24 cellular contexts compared by ENCODE assay signal in genomic region chr17:64040201-64040600, GRCh38. TPM values are rescaled to one million over a fixed set of nuclear protein-coding genes. Genes with fewer than 3 reads are reported as not detected.
"Had no signal": no experiment of that assay in that cellular context is flagged by ENCODE, and none has a peak within 500 bp of the region (broad histone marks: within the 10 kb centered on the region; RNA-seq: fewer than 3 reads in every experiment).

No MANE protein-coding gene starts in this region.

- FAIRE-seq: bronchial epithelial cell, endometrium, keratinocyte, urothelium cell line had no signal

- H3K4me3 Mint-ChIP-seq: activated naive CD8-positive, alpha-beta T cell treated with anti-CD3 and anti-CD28 coated beads, Interleukin-2, amount 10 ng/mL, durations not matched to agents 7 days and 5 days; naive thymus-derived CD8-positive, alpha-beta T cell; stimulated activated naive CD8-positive, alpha-beta T cell treated with anti-CD3 and anti-CD28 coated beads, Interleukin-15, Interleukin-2, amounts not matched to agents 100 ng/mL and 50 ng/mL, for 24 hours; T-cell; WTC11 had no signal

- H3K9me3 Mint-ChIP-seq: activated naive CD8-positive, alpha-beta T cell treated with anti-CD3 and anti-CD28 coated beads, Interleukin-2, amount 10 ng/mL, durations not matched to agents 7 days and 5 days; naive thymus-derived CD8-positive, alpha-beta T cell; stimulated activated naive CD8-positive, alpha-beta T cell treated with anti-CD3 and anti-CD28 coated beads, Interleukin-15, Interleukin-2, amounts not matched to agents 100 ng/mL and 50 ng/mL, for 24 hours; T-cell; WTC11 had no signal

- H3K4me1 ChIP-seq: heart right ventricle, lower lobe of right lung, prostate gland had no signal

- H3K27ac Mint-ChIP-seq: activated naive CD8-positive, alpha-beta T cell treated with anti-CD3 and anti-CD28 coated beads, Interleukin-2, amount 10 ng/mL, durations not matched to agents 7 days and 5 days; stimulated activated naive CD8-positive, alpha-beta T cell treated with anti-CD3 and anti-CD28 coated beads, Interleukin-15, Interleukin-2, amounts not matched to agents 100 ng/mL and 50 ng/mL, for 24 hours; WTC11 had no signal

- H3K4me1 Mint-ChIP-seq: activated naive CD8-positive, alpha-beta T cell treated with anti-CD3 and anti-CD28 coated beads, Interleukin-2, amount 10 ng/mL, durations not matched to agents 7 days and 5 days had no signal

- H3K27me3 Mint-ChIP-seq: activated naive CD8-positive, alpha-beta T cell treated with anti-CD3 and anti-CD28 coated beads, Interleukin-2, amount 10 ng/mL, durations not matched to agents 7 days and 5 days; naive thymus-derived CD8-positive, alpha-beta T cell; stimulated activated naive CD8-positive, alpha-beta T cell treated with anti-CD3 and anti-CD28 coated beads, Interleukin-15, Interleukin-2, amounts not matched to agents 100 ng/mL and 50 ng/mL, for 24 hours; T-cell had no signal

- H3K9me3 ChIP-seq: heart right ventricle, lower lobe of right lung, prostate gland, tibial nerve had no signal

- ATAC-seq: heart right ventricle; lower lobe of right lung; naive thymus-derived CD8-positive, alpha-beta T cell; T-cell; WTC11 had no signal

- H3K27me3 ChIP-seq: heart right ventricle, tibial nerve had no signal

- DNase-seq: activated naive CD4-positive, alpha-beta T cell treated with Interleukin-2 at 50 U/mL for 16 hours; activated naive CD8-positive, alpha-beta T cell treated with anti-CD3 and anti-CD28 coated beads, Interleukin-2, amount 10 ng/mL, durations not matched to agents 7 days and 5 days; activated T-cell treated with anti-CD3 and anti-CD28 coated beads, Interleukin-2, amount 50 U/mL, for 1 hour; amniotic stem cell; cortex of kidney; erythroblast; foreskin fibroblast; heart right ventricle; lower lobe of right lung; mesendoderm; naive thymus-derived CD8-positive, alpha-beta T cell; stimulated activated CD4-positive, alpha-beta T cell treated with anti-CD3 and anti-CD28 coated beads, Interleukin-12 subunit alpha, Interleukin-12 subunit beta, amount 100 ng/mL, for 4 hours; stimulated activated CD4-positive, alpha-beta T cell treated with anti-CD3 and anti-CD28 coated beads, Interleukin-4, amount 100 ng/mL, for 4 hours; T-cell; T1000 had no signal

- H3K36me3 Mint-ChIP-seq: activated naive CD8-positive, alpha-beta T cell treated with anti-CD3 and anti-CD28 coated beads, Interleukin-2, amount 10 ng/mL, durations not matched to agents 7 days and 5 days had no signal

- H3K4me3 ChIP-seq: heart right ventricle, lower lobe of right lung, prostate gland, tibial nerve had no signal

- H3K27ac ChIP-seq: heart right ventricle, lower lobe of right lung, prostate gland, tibial nerve had no signal

RNA-seq across cellular contexts. Expression of gene ICAM2, which starts 19.8 kb away (rescaled TPM):
- total RNA-seq: osteocyte had no signal

RNA-seq across cellular contexts. Expression of gene PRR29, which starts 42.0 kb away (rescaled TPM):
- total RNA-seq: bronchial epithelial cell, osteocyte had no signal
